Comparison of ENCODE assay signal across 10 cellular contexts in genomic region chr6:125477849-125478248, GRCh38.
"Had no signal": no experiment of that assay in that cellular context is flagged by ENCODE, and none has a peak within 500 bp of the region (broad histone marks: within the 10 kb centered on the region; RNA-seq: fewer than 3 reads in every experiment).

No MANE protein-coding gene starts in this region.

- H3K4me3 ChIP-seq: dorsolateral prefrontal cortex, ovary had no signal

- H3K27me3 ChIP-seq: ovary had no signal

- H3K27ac ChIP-seq: dorsolateral prefrontal cortex, ovary had no signal

- ATAC-seq: activated T-cell treated with anti-CD3 and anti-CD28 coated beads, Interleukin-2, amount 50 U/mL, for 72 hours had no signal

- DNase-seq: activated CD4-positive, alpha-beta T cell treated with anti-CD3 and anti-CD28 coated beads, Interleukin-2, amount 10 ng/mL, durations not matched to agents 24 days and 14 days; activated CD4-positive, CD25-positive, alpha-beta regulatory T cell; activated CD8-positive, alpha-beta memory T cell treated with anti-CD3 and anti-CD28 coated beads, Interleukin-2, amount 50 U/mL, for 48 hours; activated gamma-delta T cell treated with Interleukin-2 at 50 U/mL for 16 hours; activated T-cell treated with anti-CD3 and anti-CD28 coated beads, Interleukin-2, amount 50 U/mL, for 72 hours; amygdala; dorsolateral prefrontal cortex; endodermal cell; hypothalamus; ovary had no signal

- H3K9me3 ChIP-seq: ovary had no signal
